In the genomic region with DNA sequence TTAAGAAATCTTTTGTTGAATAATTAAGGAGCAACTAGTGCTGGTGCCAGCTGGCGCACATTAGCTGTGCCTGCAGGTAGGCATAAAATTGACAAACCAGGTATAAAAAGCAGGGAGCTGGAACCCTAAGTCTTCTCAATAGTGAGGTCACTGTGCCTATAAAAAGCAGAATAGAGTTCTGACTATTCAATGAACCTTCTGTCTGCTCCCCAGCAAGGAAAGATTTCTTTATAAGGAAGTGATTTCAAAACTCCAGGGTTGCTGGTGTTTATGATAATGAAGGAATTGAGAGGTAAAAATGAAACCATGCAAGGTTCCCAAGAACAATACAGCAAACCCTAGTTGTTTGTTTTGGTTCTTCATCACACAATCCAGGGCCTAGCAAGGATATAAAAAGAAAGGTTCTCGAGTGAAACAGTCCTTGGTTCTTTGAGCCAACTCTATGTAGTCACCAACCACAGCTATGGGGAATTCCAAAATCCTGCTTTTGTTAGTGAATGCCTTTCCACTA, we compare ENCODE assay signal across 8 cellular contexts.
DNase-seq lines count a peak whose midpoint lies in the region; ATAC-seq and TF ChIP-seq lines count a peak whose summit lies in the region.

No MANE protein-coding gene starts in this region.

- H3K27ac ChIP-seq in psoas muscle = peak overlapping the region; percentile 69

- ATAC-seq in esophagus mucosa = peak; percentile 86
- ATAC-seq in psoas muscle = peak in 2 of 4 donors; percentile 30 to 49
- ATAC-seq in GM21515 (IDR thresholded peaks at IDR 0.05; ENCODE audit: unreplicated experiment) = no peak

- no peaks in the 10 kb centered on the region for H3K9me3 Mint-ChIP-seq in immature natural killer cell

- peaks cover 1 to 11% (median 3%) of the 10 kb centered on the region in 3 donors for H3K36me3 Mint-ChIP-seq in immature natural killer cell

- peaks cover 45% of the 10 kb centered on the region for H3K4me1 ChIP-seq in psoas muscle

- no peak overlapping the region for H3K4me3 ChIP-seq in psoas muscle

- H3K27me3 ChIP-seq in psoas muscle (ENCODE audit: insufficient read depth in 3 of 3, low read length in 2 of 3) = no peaks in the 10 kb centered on the region

- peaks cover 0 to 3% of the 10 kb centered on the region in 2 donors for H3K4me1 Mint-ChIP-seq in immature natural killer cell

- DNase-seq in DMS 273 treated with DMSO at 0.1 percent for 48 hours (lab: John Stamatoyannopoulos, UW) (peak; percentile 45), NOMO-1 treated with DMSO at 0.1 percent for 48 hours (lab: John Stamatoyannopoulos, UW; ENCODE audit: unreplicated experiment) (peak; percentile 41), psoas muscle (no peak), immature natural killer cell (no peak), occipital lobe (lab: John Stamatoyannopoulos, UW) (no peak), T-helper 2 cell (no peak)

- no peaks in the 10 kb centered on the region for H3K36me3 ChIP-seq in psoas muscle (ENCODE audit: insufficient read depth in 1 of 2, low read depth in 1 of 2)

- TF ChIP-seq CTCF in psoas muscle (IDR thresholded peaks at IDR 0.05) = no peak

- H3K4me3 Mint-ChIP-seq in immature natural killer cell = no peak overlapping the region

- 58 to 62% (median 59%) methylated on average over 2 of the region's 2 CpGs for whole genome bisulfite sequencing in psoas muscle, 3 donors

- no peaks in the 10 kb centered on the region for H3K9me3 ChIP-seq in psoas muscle

- H3K27me3 Mint-ChIP-seq in immature natural killer cell (ENCODE audit: low read depth in 3 of 3) = no peaks in the 10 kb centered on the region

- H3K27ac Mint-ChIP-seq in immature natural killer cell = peak overlapping the region in 2 of 6 donors; percentile 9 to 25

- intact Hi-C loops in psoas muscle (cut with DNase I) = no loop called here

Comparison
In these comparisons a context has a peak if more than half of its experiments do, and no peak if none do; other contexts are left out.
1. DNase-seq: peak in DMS 273 treated with DMSO at 0.1 percent for 48 hours (single experiment) and NOMO-1 treated with DMSO at 0.1 percent for 48 hours (single experiment); none in psoas muscle (0 of 2), immature natural killer cell (0 of 3), occipital lobe (single experiment) and T-helper 2 cell (0 of 5).